ENCODE assay signal across 22 cellular contexts in the genomic region with DNA sequence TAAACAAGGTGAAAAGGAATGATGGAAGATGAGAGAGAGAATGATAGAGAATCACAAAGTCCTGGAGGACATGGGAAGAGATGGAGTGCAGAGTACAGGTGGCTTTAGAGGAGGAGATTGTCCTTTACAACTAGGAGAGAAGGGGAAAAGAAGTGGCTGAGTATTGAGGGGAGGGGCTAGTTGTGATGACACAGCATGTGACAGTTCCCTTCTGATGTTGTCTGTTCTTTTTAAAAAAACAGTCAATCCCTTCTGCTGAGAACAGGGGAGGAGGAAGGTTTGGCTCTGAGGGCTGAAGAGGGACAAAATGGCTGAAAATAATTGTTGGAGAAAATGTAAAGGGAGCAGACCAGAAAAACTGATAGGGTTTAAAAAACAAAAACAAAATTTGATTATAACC.
"Had no signal": no experiment of that assay in that cellular context is flagged by ENCODE, and none has a peak within 500 bp of the region (broad histone marks: within the 10 kb centered on the region; RNA-seq: fewer than 3 reads in every experiment).

No MANE protein-coding gene starts in this region.

- H3K27ac ChIP-seq: breast epithelium, epithelial cell of prostate, left ventricle myocardium inferior, right atrium auricular region, spleen, thoracic aorta had no signal

- H3K27me3 ChIP-seq: breast epithelium, right atrium auricular region, spleen had no signal

- ATAC-seq: mucosa of descending colon; natural killer cell treated with Interleukin-12 subunit alpha and Interleukin-12 subunit beta and Interleukin-15 and Interleukin-18, amount 100 ng/mL, for 72 hours had no signal

- H3K9me3 Mint-ChIP-seq: activated naive CD4-positive, alpha-beta T cell treated with anti-CD3 and anti-CD28 coated beads, Interleukin-2, amount 10 ng/mL, durations not matched to agents 7 days and 5 days; natural killer cell treated with Interleukin-12 subunit alpha and Interleukin-12 subunit beta and Interleukin-15 and Interleukin-18, amount 100 ng/mL, for 72 hours; T-helper 2 cell treated with Interferon-gamma antibody and Interleukin-4, amounts not matched to agents 5 μg/mL and 100 μg/mL, for 36 hours had no signal

- H3K36me3 ChIP-seq: breast epithelium, right atrium auricular region, spleen had no signal

- H3K4me3 Mint-ChIP-seq: activated naive CD4-positive, alpha-beta T cell treated with anti-CD3 and anti-CD28 coated beads, Interleukin-2, amount 10 ng/mL, durations not matched to agents 7 days and 5 days; natural killer cell treated with Interleukin-12 subunit alpha and Interleukin-12 subunit beta and Interleukin-15 and Interleukin-18, amount 100 ng/mL, for 72 hours; T-helper 2 cell treated with Interferon-gamma antibody and Interleukin-4, amounts not matched to agents 5 μg/mL and 100 μg/mL, for 36 hours had no signal

- H3K36me3 Mint-ChIP-seq: activated naive CD4-positive, alpha-beta T cell treated with anti-CD3 and anti-CD28 coated beads, Interleukin-2, amount 10 ng/mL, durations not matched to agents 7 days and 5 days; natural killer cell treated with Interleukin-12 subunit alpha and Interleukin-12 subunit beta and Interleukin-15 and Interleukin-18, amount 100 ng/mL, for 72 hours had no signal

- H3K27ac Mint-ChIP-seq: activated naive CD4-positive, alpha-beta T cell treated with anti-CD3 and anti-CD28 coated beads, Interleukin-2, amount 10 ng/mL, durations not matched to agents 7 days and 5 days; natural killer cell treated with Interleukin-12 subunit alpha and Interleukin-12 subunit beta and Interleukin-15 and Interleukin-18, amount 100 ng/mL, for 72 hours; T-helper 2 cell treated with Interferon-gamma antibody and Interleukin-4, amounts not matched to agents 5 μg/mL and 100 μg/mL, for 36 hours had no signal

- H3K4me1 ChIP-seq: breast epithelium, left ventricle myocardium inferior, right atrium auricular region had no signal

- DNase-seq: activated CD4-positive, alpha-beta T cell treated with anti-CD3 and anti-CD28 coated beads for 48 hours; activated CD4-positive, alpha-beta T cell treated with anti-CD3 and anti-CD28 coated beads, Interleukin-2, amount 50 U/mL, for 48 hours; activated CD8-positive, alpha-beta memory T cell treated with anti-CD3 and anti-CD28 coated beads for 24 hours; activated gamma-delta T cell; activated naive CD4-positive, alpha-beta T cell treated with anti-CD3 and anti-CD28 coated beads, Interleukin-2, amount 10 ng/mL, durations not matched to agents 7 days and 5 days; activated T-cell treated with anti-CD3 and anti-CD28 coated beads, Interleukin-2, amount 50 U/mL, for 1 hour; amniotic stem cell; central memory CD4-positive, alpha-beta T cell; dermis blood vessel endothelial cell; effector CD4-positive, alpha-beta T cell; left ventricle myocardium inferior; mucosa of descending colon; spleen; stimulated activated naive CD4-positive, alpha-beta T cell; trophoblast cell had no signal

- H3K4me1 Mint-ChIP-seq: activated naive CD4-positive, alpha-beta T cell treated with anti-CD3 and anti-CD28 coated beads, Interleukin-2, amount 10 ng/mL, durations not matched to agents 7 days and 5 days had no signal

- H3K4me3 ChIP-seq: breast epithelium, left ventricle myocardium inferior, lung, mucosa of descending colon, right atrium auricular region, spleen, thoracic aorta had no signal

- H3K9me3 ChIP-seq: breast epithelium, right atrium auricular region, thoracic aorta had no signal
